In the genomic region with DNA sequence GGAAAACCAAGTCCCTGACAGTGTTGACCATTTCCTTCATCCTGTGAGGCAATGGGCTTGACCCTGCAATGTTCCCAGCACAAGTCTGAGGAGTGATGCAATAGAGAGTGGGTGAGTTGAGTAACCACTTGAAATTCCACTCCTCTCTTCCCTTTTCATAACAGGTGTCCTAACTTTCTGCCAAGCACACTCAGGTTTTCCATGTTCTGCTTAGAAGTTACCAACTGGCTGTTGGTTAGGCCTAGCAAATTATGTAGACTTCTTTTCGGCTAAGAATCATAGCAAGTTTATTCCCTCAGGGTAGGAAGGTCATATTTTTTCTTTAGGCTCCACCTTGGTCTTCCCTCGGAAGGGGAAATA, we compare ENCODE assay signal across 8 cellular contexts. TPM values are rescaled to one million over a fixed set of nuclear protein-coding genes. Genes with fewer than 3 reads are reported as not detected.
DNase-seq lines count a peak whose midpoint lies in the region; ATAC-seq, FAIRE-seq and TF ChIP-seq lines count a peak whose summit lies in the region.

No MANE protein-coding gene starts in this region.

- H3K4me1 Mint-ChIP-seq in H9 = peaks cover 19 to 23% of the 10 kb centered on the region in 2 experiments

- no peak overlapping the region for H2BK120ac ChIP-seq in H9 (ENCODE audit: low read depth, low read length, poor library complexity, severe bottlenecking)

- H3T11ph ChIP-seq in H9 (ENCODE audit: low read length) = no peak overlapping the region

- peaks cover 18% of the 10 kb centered on the region for H3K27me3 Mint-ChIP-seq in H9 (ENCODE audit: low read depth)

- WGBS in H9 (ENCODE audit: extremely low coverage, insufficient read length, low lambda C conversion rate) = no CpG with 5 or more reads among the region's 2 CpGs

- H3K4me3 ChIP-seq in Peyer's patch = no peak overlapping the region
- no peak overlapping the region for H3K4me3 ChIP-seq in fibroblast of mammary gland (ENCODE audit: control insufficient read depth, low read depth, low read length)

- no peaks in the 10 kb centered on the region for H3K23me2 ChIP-seq in H9 (ENCODE audit: insufficient read length, low read depth, low read length, poor library complexity, severe bottlenecking)

- H3K79me2 ChIP-seq in H9 (ENCODE audit: insufficient read depth, low read length) = no peaks in the 10 kb centered on the region

- FAIRE-seq in GM19239 (lab: Jason Lieb, UNC) = peak; percentile 59

- no peak overlapping the region for H3K27ac Mint-ChIP-seq in H9

- H3K36me3 ChIP-seq in Peyer's patch = no peaks in the 10 kb centered on the region

- H3K4ac ChIP-seq in H9 (ENCODE audit: low read depth, low read length) = no peak overlapping the region

- H4K8ac ChIP-seq in H9 (replicated peaks; ENCODE audit: insufficient read length, low read depth, low read length) = no peak overlapping the region

- no peak for DNase-seq in GM19239 (ENCODE audit: insufficient read length, low spot score)
- peak in 1 of 3 donors; percentile 63 for DNase-seq in Peyer's patch
- peak; percentile 99 for DNase-seq in fibroblast of mammary gland (ENCODE audit: low read depth)
- no peak for DNase-seq in sciatic nerve (ENCODE audit: low spot score)
- no peak for DNase-seq in NCI-H187 treated with DMSO at 0.1 percent for 48 hours (lab: John Stamatoyannopoulos, UW)
- DNase-seq in 8988T = no peak
- no peak for DNase-seq in H9
- DNase-seq in NCI-H2227 (lab: John Stamatoyannopoulos, UW; ENCODE audit: unreplicated experiment) = no peak

- H3K4me2 ChIP-seq in H9 (ENCODE audit: insufficient read depth, insufficient read length, low read length) = no peak overlapping the region

- H4K5ac ChIP-seq in H9 (ENCODE audit: insufficient read length, low read depth, low read length) = no peak overlapping the region

- intact Hi-C loops in sciatic nerve (cut with DNase I) = no loop called here

- no peaks in the 10 kb centered on the region for H3K79me1 ChIP-seq in H9 (ENCODE audit: insufficient read depth, low read depth, low read length, poor library complexity, severe bottlenecking)

- no peak overlapping the region for H2BK20ac ChIP-seq in H9 (ENCODE audit: low read depth, low read length, poor library complexity, severe bottlenecking)

- H3K18ac ChIP-seq in H9 (ENCODE audit: insufficient read length, low read depth, low read length) = no peak overlapping the region

- H3K23ac ChIP-seq in H9 (ENCODE audit: insufficient read length, low read depth, low read length) = no peak overlapping the region

- H3K4me1 ChIP-seq in Peyer's patch (peaks cover 0 to 15% (median 6%) of the 10 kb centered on the region in 4 donors), H9 (ENCODE audit: insufficient read depth, low read length) (no peaks in the 10 kb centered on the region; the same call in 1 of the 2 replicates)

- H3K9ac ChIP-seq in H9 (ENCODE audit: extremely low read depth, insufficient read length, low read length) = no peak overlapping the region

- H2BK5ac ChIP-seq in H9 (ENCODE audit: insufficient read length, low read length) = no peak overlapping the region

- no peaks in the 10 kb centered on the region; a peak in 1 of 5 replicates for H3K9me3 Mint-ChIP-seq in H9

- H2AFZ ChIP-seq in H9 (ENCODE audit: low read length) = no peak overlapping the region

- TF ChIP-seq CTCF in Peyer's patch (IDR thresholded peaks at IDR 0.05) (no peak), fibroblast of mammary gland (conservative IDR thresholded peaks at IDR 0.05; ENCODE audit: control insufficient read depth, insufficient read depth, low read depth, low read length) (no peak), H9 (conservative IDR thresholded peaks at IDR 0.05) (no peak)

- H2BK15ac ChIP-seq in H9 (ENCODE audit: low read depth, low read length) = no peak overlapping the region

- H3K27ac ChIP-seq in Peyer's patch (peak overlapping the region in 3 of 4 donors; percentile 50 to 84 (median 71)), H9 (ENCODE audit: insufficient read length, low read depth, low read length) (no peak overlapping the region)

- H2AK5ac ChIP-seq in H9 (ENCODE audit: insufficient read length, low read length) = no peak overlapping the region

- H3K36me3 Mint-ChIP-seq in H9 (ENCODE audit: insufficient read depth in 1 of 3, low read depth in 3 of 3) = no peaks in the 10 kb centered on the region

- no peak overlapping the region for H4K91ac ChIP-seq in H9 (ENCODE audit: insufficient read length, low read depth, low read length)

- ATAC-seq in sciatic nerve = peak; percentile 94

- H3K4me3 Mint-ChIP-seq in H9 = no peak overlapping the region

- H3K27me3 ChIP-seq in Peyer's patch (no peaks in the 10 kb centered on the region), H9 (ENCODE audit: insufficient read depth, low read length) (peaks cover 3% of the 10 kb centered on the region; the same call in 1 of the 2 replicates)

- no peak overlapping the region for H2BK12ac ChIP-seq in H9 (ENCODE audit: insufficient read length, low read depth, low read length)

- H4K20me1 ChIP-seq in H9 (ENCODE audit: control insufficient read depth, insufficient read depth, insufficient read length) = no peaks in the 10 kb centered on the region

- TF ChIP-seq POLR2A in Peyer's patch (IDR thresholded peaks at IDR 0.05) = no peak

- no peak overlapping the region for H3K56ac ChIP-seq in H9 (ENCODE audit: insufficient read length, low read depth, low read length)

- H3K14ac ChIP-seq in H9 (ENCODE audit: insufficient read depth, low read length) = no peak overlapping the region

- H3K9me3 ChIP-seq in Peyer's patch = no peaks in the 10 kb centered on the region
- no peaks in the 10 kb centered on the region for H3K9me3 ChIP-seq in H9 (ENCODE audit: control insufficient read depth, low read depth, low read length)

RNA-seq across cellular contexts. Expression of a gene that starts 11.5 kb away (rescaled TPM):
- total RNA-seq in Peyer's patch = 10 to 100 TPM in 2 of 4 donors, 1 to 10 TPM in 1, not detected in 1; 1.7 to 15.3 (median 10.5) TPM
- total RNA-seq in sciatic nerve = 8.4 TPM
- not detected in 2 replicates for total RNA-seq in H9 (2021)

RNA-seq across cellular contexts. Expression of a gene that starts 37.7 kb away (rescaled TPM):
- total RNA-seq in Peyer's patch (1 to 10 TPM in 1 of 4 donors, not detected in 3; 1.7 TPM), sciatic nerve (6.1 TPM), H9 (2021) (not detected in 2 replicates)

RNA-seq across cellular contexts. Expression of a gene that starts 48.1 kb away (rescaled TPM):
- total RNA-seq in Peyer's patch (10 to 100 TPM in 2 of 4 donors, 1 to 10 TPM in 2; 5.3 to 35.5 (median 13.9) TPM), sciatic nerve (57.2 TPM), H9 (2021) (0.20 and 0.22 TPM in 2 replicates)
